ENCODE assay signal across 15 cellular contexts in the genomic region with DNA sequence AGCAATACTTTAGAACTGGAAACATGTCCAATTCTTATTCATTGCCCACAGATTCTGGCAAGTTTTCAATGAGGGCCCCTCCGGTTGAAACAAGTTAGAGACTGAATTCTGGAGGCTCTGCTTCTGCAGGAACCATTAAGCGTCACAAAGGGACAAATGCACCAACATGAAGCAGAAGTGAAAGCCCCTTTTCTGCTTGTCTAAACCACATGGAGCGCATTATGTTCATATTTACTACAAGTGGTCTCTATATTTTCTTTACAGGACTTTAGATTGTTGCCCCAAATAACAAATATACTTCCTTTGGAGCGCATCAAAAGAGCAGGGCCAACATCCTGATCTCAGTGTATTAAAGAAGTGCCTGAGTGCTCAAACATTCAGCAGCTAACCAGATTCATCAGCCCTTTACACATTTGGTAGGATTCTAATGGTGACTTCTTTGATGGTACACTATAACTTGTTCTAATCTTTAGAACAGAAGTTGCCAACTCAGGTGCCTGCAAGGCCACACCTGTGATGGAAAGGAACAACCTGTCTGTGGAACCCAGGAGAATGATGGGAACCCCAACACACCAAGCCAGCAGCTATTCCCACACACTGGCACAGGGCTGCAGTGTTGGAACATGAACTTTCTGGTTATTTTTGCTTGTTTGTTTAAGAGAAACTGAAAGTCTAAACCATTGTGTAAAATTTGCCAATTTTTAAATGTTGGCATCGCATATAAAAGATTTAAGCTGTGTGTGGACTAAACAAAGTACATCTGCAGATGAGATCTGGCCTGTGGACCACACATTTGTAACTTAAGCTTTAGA.
A peak's percentile ranks its signal among the peaks of the same experiment; 100 is the strongest.
DNase-seq lines count a peak whose midpoint lies in the region; ATAC-seq, FAIRE-seq and TF ChIP-seq lines count a peak whose summit lies in the region.
"Had no signal": no experiment of that assay in that cellular context is flagged by ENCODE, and none has a peak within 500 bp of the region (broad histone marks: within the 10 kb centered on the region; RNA-seq: fewer than 3 reads in every experiment).

No MANE protein-coding gene starts in this region.

- DNase-seq in GM12878 (ENCODE audit: low read depth, low spot score), result no peak
- DNase-seq in right atrium auricular region (ENCODE audit: low spot score), result no peak
- no peak for DNase-seq in activated naive CD4-positive, alpha-beta T cell treated with anti-CD3 and anti-CD28 coated beads, Interleukin-2, amount 50 U/mL, for 72 hours (ENCODE audit: low spot score in 2 of 2)
- DNase-seq in pons (ENCODE audit: low spot score), result no peak
- DNase-seq in NCI-H226, result no peak
- DNase-seq: activated naive CD4-positive, alpha-beta T cell treated with anti-CD3 and anti-CD28 coated beads, Interleukin-2, amount 50 U/mL, for 16 hours; CD4-positive, CD25-positive, alpha-beta regulatory T cell; NCI-H2171 treated with DMSO at 0.1 percent for 48 hours had no signal

- H2AFZ ChIP-seq in GM12878 (ENCODE audit: control insufficient read depth, low read depth, low read length), result peak overlapping the region; percentile 69

- CTCF ChIA-PET in GM12878 (lab: Yijun Ruan, JAX), result no interaction called here

- H3K9ac ChIP-seq in GM12878 (ENCODE audit: control insufficient read depth, insufficient read depth, low read length), result no peak overlapping the region

- no peak for TF ChIP-seq POLR2A in GM12878 (IDR thresholded peaks at IDR 0.05; ENCODE audit: low read depth, low read length)

- TF ChIP-seq CTCF in GM12878 (IDR thresholded peaks at IDR 0.05 in 2 of 3, conservative IDR thresholded peaks at IDR 0.05 in 1 of 3; ENCODE audit: control insufficient read depth in 2 of 3, extremely low read depth in 1 of 3, insufficient read depth in 1 of 3, low read depth in 3 of 3, low read length in 3 of 3) (0 out of 6 replicates have a peak, but pooled peaks of 1 of the 3 experiments have one; percentile 3), right atrium auricular region (IDR thresholded peaks at IDR 0.05) (no peak)

- SMC1A ChIA-PET in GM12878 (lab: Charles Lee; ENCODE audit: uncharacterized antibody, unreplicated experiment), result interaction anchor here (0.6 to 1.1 kb wide), 2 partner anchors 9 to 440 kb away, joined by 3 to 4 read pairs; no protein-coding TSS in a partner anchor

- TF ChIP-seq RAD21 in GM12878 (IDR thresholded peaks at IDR 0.05; ENCODE audit: insufficient read depth, low read depth, low read length), result peak; percentile 14; the same call in 1 of the 2 replicates

- no peaks in the 10 kb centered on the region for H3K79me2 ChIP-seq in GM12878 (ENCODE audit: control insufficient read depth, insufficient read depth, low read length)

- H3K9me3 Mint-ChIP-seq in activated naive CD4-positive, alpha-beta T cell treated with anti-CD3 and anti-CD28 coated beads, Interleukin-2, amount 50 U/mL, for 72 hours, result no peaks in the 10 kb centered on the region
- H3K9me3 Mint-ChIP-seq: stimulated activated effector memory CD8-positive, alpha-beta T cell treated with anti-CD3 and anti-CD28 coated beads, Interleukin-12 subunit alpha, Interleukin-12 subunit beta, amount 100 ng/mL, for 72 hours had no signal

- intact Hi-C loops in GM12878 (cut with micrococcal nuclease; ENCODE audit: unreplicated experiment), result no loop called here

- H3K27ac ChIP-seq in GM12878 (ENCODE audit: control insufficient read depth, insufficient read depth) (peak overlapping the region; percentile 37), right atrium auricular region (no peak overlapping the region)
- H3K27ac ChIP-seq: coronary artery, SK-N-MC had no signal

- in situ Hi-C loops in GM12878 (cut with MboI), result no loop called here

- peak; percentile 87 for FAIRE-seq in GM12878 (lab: Jason Lieb, UNC)
- FAIRE-seq: GM18507 had no signal

- no peaks in the 10 kb centered on the region for H4K20me1 ChIP-seq in GM12878 (ENCODE audit: control insufficient read depth, insufficient read depth)

- BruUV-seq in GM12878 (replicated peaks; lab: Mats Ljungman, UMichigan), result no TSS peak

- RAD21 ChIA-PET in GM12878 (lab: Charles Lee; ENCODE audit: unreplicated experiment), result no interaction called here

- peaks cover 7% of the 10 kb centered on the region in 2 donors for H3K36me3 Mint-ChIP-seq in activated naive CD4-positive, alpha-beta T cell treated with anti-CD3 and anti-CD28 coated beads, Interleukin-2, amount 50 U/mL, for 72 hours
- H3K36me3 Mint-ChIP-seq: stimulated activated effector memory CD8-positive, alpha-beta T cell treated with anti-CD3 and anti-CD28 coated beads, Interleukin-12 subunit alpha, Interleukin-12 subunit beta, amount 100 ng/mL, for 72 hours had no signal

- 58% methylated on average over 5 of the region's 5 CpGs for WGBS in GM12878 (ENCODE audit: insufficient coverage, insufficient replicate concordance, low lambda C conversion rate, missing lambda C conversion rate)

- peak; percentile 72 for ATAC-seq in GM18499 (IDR thresholded peaks at IDR 0.05; ENCODE audit: insufficient read depth, unreplicated experiment)
- peak; percentile 65 for ATAC-seq in GM21381 (IDR thresholded peaks at IDR 0.05; ENCODE audit: unreplicated experiment)
- peak; percentile 78 for ATAC-seq in HG03108 (IDR thresholded peaks at IDR 0.05; ENCODE audit: unreplicated experiment)
- peak; percentile 84 for ATAC-seq in GM12878
- no peak for ATAC-seq in activated naive CD4-positive, alpha-beta T cell treated with anti-CD3 and anti-CD28 coated beads, Interleukin-2, amount 50 U/mL, for 72 hours
- ATAC-seq: stimulated activated effector memory CD8-positive, alpha-beta T cell treated with anti-CD3 and anti-CD28 coated beads, Interleukin-12 subunit alpha, Interleukin-12 subunit beta, amount 100 ng/mL, for 72 hours had no signal

- H3K4me2 ChIP-seq in GM12878 (ENCODE audit: control insufficient read depth, insufficient read depth), result peak overlapping the region; percentile 72

- H3K36me3 ChIP-seq in GM12878 (ENCODE audit: control insufficient read depth in 2 of 2, insufficient read depth in 2 of 2, low read length in 1 of 2), result no peaks in the 10 kb centered on the region
- H3K36me3 ChIP-seq in right atrium auricular region, result no peaks in the 10 kb centered on the region

- H3K9me3 ChIP-seq in GM12878 (replicated peaks; ENCODE audit: control insufficient read depth, insufficient read depth, low read length), result no peaks in the 10 kb centered on the region
- no peaks in the 10 kb centered on the region for H3K9me3 ChIP-seq in right atrium auricular region

- H3K4me3 ChIP-seq in GM12878 (0 out of 2 replicates have a peak overlapping the region, but pooled peaks have one; percentile 18), right atrium auricular region (no peak overlapping the region)
- H3K4me3 ChIP-seq: coronary artery, SK-N-MC had no signal

- no peaks in the 10 kb centered on the region for H3K27me3 ChIP-seq in GM12878 (replicated peaks in 1 of 2; ENCODE audit: control insufficient read depth in 2 of 2, insufficient read depth in 2 of 2, low read length in 1 of 2)
- H3K27me3 ChIP-seq in right atrium auricular region, result no peaks in the 10 kb centered on the region

- no peak for TF ChIP-seq EP300 in GM12878 (IDR thresholded peaks at IDR 0.05; ENCODE audit: borderline replicate concordance in 1 of 2, control insufficient read depth in 1 of 2, low read depth in 2 of 2, low read length in 2 of 2)

- POLR2A ChIA-PET in GM12878 (lab: Charles Lee), result no interaction called here

- peaks cover 14% of the 10 kb centered on the region for H3K4me1 ChIP-seq in GM12878 (ENCODE audit: control insufficient read depth, insufficient read depth, low read length)
- no peaks in the 10 kb centered on the region for H3K4me1 ChIP-seq in right atrium auricular region

- no peak overlapping the region for H3K27ac Mint-ChIP-seq in activated naive CD4-positive, alpha-beta T cell treated with anti-CD3 and anti-CD28 coated beads, Interleukin-2, amount 50 U/mL, for 72 hours
- H3K27ac Mint-ChIP-seq: CD4-positive, CD25-positive, alpha-beta regulatory T cell; stimulated activated effector memory CD8-positive, alpha-beta T cell treated with anti-CD3 and anti-CD28 coated beads, Interleukin-12 subunit alpha, Interleukin-12 subunit beta, amount 100 ng/mL, for 72 hours had no signal

TF ChIP-seq in GM12878, 131 proteins besides CTCF, POLR2A, EP300 and RAD21 (continues in another document):
- TF ChIP-seq, protein P1, sequence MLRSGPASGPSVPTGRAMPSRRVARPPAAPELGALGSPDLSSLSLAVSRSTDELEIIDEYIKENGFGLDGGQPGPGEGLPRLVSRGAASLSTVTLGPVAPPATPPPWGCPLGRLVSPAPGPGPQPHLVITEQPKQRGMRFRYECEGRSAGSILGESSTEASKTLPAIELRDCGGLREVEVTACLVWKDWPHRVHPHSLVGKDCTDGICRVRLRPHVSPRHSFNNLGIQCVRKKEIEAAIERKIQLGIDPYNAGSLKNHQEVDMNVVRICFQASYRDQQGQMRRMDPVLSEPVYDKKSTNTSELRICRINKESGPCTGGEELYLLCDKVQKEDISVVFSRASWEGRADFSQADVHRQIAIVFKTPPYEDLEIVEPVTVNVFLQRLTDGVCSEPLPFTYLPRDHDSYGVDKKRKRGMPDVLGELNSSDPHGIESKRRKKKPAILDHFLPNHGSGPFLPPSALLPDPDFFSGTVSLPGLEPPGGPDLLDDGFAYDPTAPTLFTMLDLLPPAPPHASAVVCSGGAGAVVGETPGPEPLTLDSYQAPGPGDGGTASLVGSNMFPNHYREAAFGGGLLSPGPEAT (IDR thresholded peaks at IDR 0.05; ENCODE audit: low read depth), result no peak
- TF ChIP-seq SIX5 (IDR thresholded peaks at IDR 0.05; ENCODE audit: low read depth, low read length, severe bottlenecking) (no peak), YY1 (IDR thresholded peaks at IDR 0.05; ENCODE audit: low read depth, low read length) (0 out of 2 replicates have a peak, but pooled peaks have one; percentile 37), BHLHE40 (IDR thresholded peaks at IDR 0.05; ENCODE audit: borderline replicate concordance in 1 of 2, low read depth in 2 of 2, low read length in 1 of 2) (no peak), RB1 (IDR thresholded peaks at IDR 0.05; ENCODE audit: borderline replicate concordance) (no peak), WRNIP1 (IDR thresholded peaks at IDR 0.05; ENCODE audit: borderline replicate concordance, low read depth, low read length) (no peak), EZH2 (IDR thresholded peaks at IDR 0.05; ENCODE audit: borderline replicate concordance, control insufficient read depth, low read depth, low read length) (no peak), IRF4 (IDR thresholded peaks at IDR 0.05; ENCODE audit: low read depth, low read length) (0 out of 2 replicates have a peak, but pooled peaks have one; percentile 16)
- TF ChIP-seq, protein P2, sequence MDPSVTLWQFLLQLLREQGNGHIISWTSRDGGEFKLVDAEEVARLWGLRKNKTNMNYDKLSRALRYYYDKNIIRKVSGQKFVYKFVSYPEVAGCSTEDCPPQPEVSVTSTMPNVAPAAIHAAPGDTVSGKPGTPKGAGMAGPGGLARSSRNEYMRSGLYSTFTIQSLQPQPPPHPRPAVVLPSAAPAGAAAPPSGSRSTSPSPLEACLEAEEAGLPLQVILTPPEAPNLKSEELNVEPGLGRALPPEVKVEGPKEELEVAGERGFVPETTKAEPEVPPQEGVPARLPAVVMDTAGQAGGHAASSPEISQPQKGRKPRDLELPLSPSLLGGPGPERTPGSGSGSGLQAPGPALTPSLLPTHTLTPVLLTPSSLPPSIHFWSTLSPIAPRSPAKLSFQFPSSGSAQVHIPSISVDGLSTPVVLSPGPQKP (IDR thresholded peaks at IDR 0.05; ENCODE audit: low read depth, low read length), result no peak

Comparison
In these comparisons a context has a peak if more than half of its experiments do, and no peak if none do; other contexts are left out.
1. ATAC-seq: peak in GM18499 (single experiment), GM21381 (single experiment), HG03108 (single experiment) and GM12878 (single experiment); none in activated naive CD4-positive, alpha-beta T cell treated with anti-CD3 and anti-CD28 coated beads, Interleukin-2, amount 50 U/mL, for 72 hours (0 of 2).